In the genomic region with DNA sequence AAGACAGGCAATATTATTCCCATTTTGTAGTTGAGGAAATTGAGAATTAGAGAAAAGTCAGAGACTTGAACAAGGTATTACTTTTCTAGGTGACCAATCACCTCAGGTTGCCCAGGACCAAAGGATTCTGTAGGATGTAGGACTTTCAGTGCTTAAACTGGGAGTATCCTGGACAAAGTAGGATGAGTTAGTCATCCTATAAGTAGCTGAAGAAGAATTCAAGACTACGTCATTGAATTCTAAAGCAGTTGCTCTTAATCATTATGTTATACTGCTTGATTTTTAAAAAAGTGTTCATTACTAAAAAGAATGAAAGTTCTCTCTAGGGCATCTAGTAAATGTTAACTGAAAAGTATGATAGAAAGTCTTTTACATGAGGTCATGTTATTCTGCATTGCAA, we compare ENCODE assay signal across 21 cellular contexts.
"Had no signal": no experiment of that assay in that cellular context is flagged by ENCODE, and none has a peak within 500 bp of the region (broad histone marks: within the 10 kb centered on the region; RNA-seq: fewer than 3 reads in every experiment).

No MANE protein-coding gene starts in this region.

- H3K27ac ChIP-seq: gastrocnemius medialis, pancreas, psoas muscle, right atrium auricular region, upper lobe of right lung had no signal

- H3K27me3 ChIP-seq: gastrocnemius medialis, pancreas, right atrium auricular region, upper lobe of right lung had no signal

- H3K4me1 ChIP-seq: gastrocnemius medialis, pancreas, psoas muscle, right atrium auricular region, upper lobe of right lung had no signal

- DNase-seq: activated CD4-positive, alpha-beta memory T cell treated with anti-CD3 and anti-CD28 coated beads, Interleukin-2, amount 10 ng/mL, durations not matched to agents 7 days and 5 days; activated CD4-positive, alpha-beta T cell treated with anti-CD3 and anti-CD28 coated beads for 48 hours; activated effector memory CD4-positive, alpha-beta T cell treated with Interleukin-2 at 50 U/mL for 16 hours; activated naive CD4-positive, alpha-beta T cell treated with anti-CD3 and anti-CD28 coated beads for 36 hours; activated naive CD8-positive, alpha-beta T cell treated with anti-CD3 and anti-CD28 coated beads, Interleukin-2, amount 10 ng/mL, durations not matched to agents 7 days and 5 days; activated T-cell treated with anti-CD3 and anti-CD28 coated beads, Interleukin-2, amount 50 U/mL, for 72 hours; amygdala; central memory CD4-positive, alpha-beta T cell; effector memory CD4-positive, alpha-beta T cell; gastrocnemius medialis; islet precursor cell; left cardiac atrium; pancreas; psoas muscle; stimulated activated CD4-positive, alpha-beta T cell treated with anti-CD3 and anti-CD28 coated beads, Interleukin-4, amount 100 ng/mL, for 24 hours; stimulated activated naive CD8-positive, alpha-beta T cell treated with anti-CD3 and anti-CD28 coated beads, Interleukin-15, Interleukin-2, amounts not matched to agents 100 U/mL and 50 U/mL, for 24 hours; T-helper 17 cell; upper lobe of right lung had no signal

- H3K9me3 ChIP-seq: gastrocnemius medialis, pancreas, psoas muscle, right atrium auricular region, upper lobe of right lung had no signal

- H3K36me3 Mint-ChIP-seq: activated naive CD8-positive, alpha-beta T cell treated with anti-CD3 and anti-CD28 coated beads, Interleukin-2, amount 10 ng/mL, durations not matched to agents 7 days and 5 days; brain; natural killer cell treated with Interleukin-12 subunit alpha and Interleukin-12 subunit beta and Interleukin-15 and Interleukin-18, amount 100 ng/mL, for 72 hours had no signal

- H3K4me3 Mint-ChIP-seq: activated CD4-positive, alpha-beta memory T cell treated with anti-CD3 and anti-CD28 coated beads, Interleukin-2, amount 10 ng/mL, durations not matched to agents 7 days and 5 days; activated naive CD4-positive, alpha-beta T cell treated with anti-CD3 and anti-CD28 coated beads for 36 hours; activated naive CD8-positive, alpha-beta T cell treated with anti-CD3 and anti-CD28 coated beads, Interleukin-2, amount 10 ng/mL, durations not matched to agents 7 days and 5 days; activated T-cell treated with anti-CD3 and anti-CD28 coated beads, Interleukin-2, amount 50 U/mL, for 72 hours; brain; natural killer cell treated with Interleukin-12 subunit alpha and Interleukin-12 subunit beta and Interleukin-15 and Interleukin-18, amount 100 ng/mL, for 72 hours; T-helper 17 cell had no signal

- H3K27ac Mint-ChIP-seq: activated CD4-positive, alpha-beta memory T cell treated with anti-CD3 and anti-CD28 coated beads, Interleukin-2, amount 10 ng/mL, durations not matched to agents 7 days and 5 days; activated naive CD4-positive, alpha-beta T cell treated with anti-CD3 and anti-CD28 coated beads for 36 hours; activated naive CD8-positive, alpha-beta T cell treated with anti-CD3 and anti-CD28 coated beads, Interleukin-2, amount 10 ng/mL, durations not matched to agents 7 days and 5 days; activated T-cell treated with anti-CD3 and anti-CD28 coated beads, Interleukin-2, amount 50 U/mL, for 72 hours; brain; natural killer cell treated with Interleukin-12 subunit alpha and Interleukin-12 subunit beta and Interleukin-15 and Interleukin-18, amount 100 ng/mL, for 72 hours; T-helper 17 cell had no signal

- H3K36me3 ChIP-seq: gastrocnemius medialis, pancreas, right atrium auricular region, upper lobe of right lung had no signal

- H3K4me3 ChIP-seq: gastrocnemius medialis, pancreas, psoas muscle, right atrium auricular region, upper lobe of right lung had no signal

- ATAC-seq: activated T-cell treated with anti-CD3 and anti-CD28 coated beads, Interleukin-2, amount 50 U/mL, for 72 hours; gastrocnemius medialis; left cardiac atrium; natural killer cell treated with Interleukin-12 subunit alpha and Interleukin-12 subunit beta and Interleukin-15 and Interleukin-18, amount 100 ng/mL, for 72 hours; pancreas; psoas muscle; stimulated activated naive CD8-positive, alpha-beta T cell treated with anti-CD3 and anti-CD28 coated beads, Interleukin-15, Interleukin-2, amounts not matched to agents 100 U/mL and 50 U/mL, for 24 hours; T-helper 17 cell; upper lobe of right lung had no signal

- H3K4me1 Mint-ChIP-seq: activated CD4-positive, alpha-beta memory T cell treated with anti-CD3 and anti-CD28 coated beads, Interleukin-2, amount 10 ng/mL, durations not matched to agents 7 days and 5 days; activated naive CD8-positive, alpha-beta T cell treated with anti-CD3 and anti-CD28 coated beads, Interleukin-2, amount 10 ng/mL, durations not matched to agents 7 days and 5 days; T-helper 17 cell had no signal

- H3K9me3 Mint-ChIP-seq: activated CD4-positive, alpha-beta memory T cell treated with anti-CD3 and anti-CD28 coated beads, Interleukin-2, amount 10 ng/mL, durations not matched to agents 7 days and 5 days; activated naive CD4-positive, alpha-beta T cell treated with anti-CD3 and anti-CD28 coated beads for 36 hours; activated naive CD8-positive, alpha-beta T cell treated with anti-CD3 and anti-CD28 coated beads, Interleukin-2, amount 10 ng/mL, durations not matched to agents 7 days and 5 days; natural killer cell treated with Interleukin-12 subunit alpha and Interleukin-12 subunit beta and Interleukin-15 and Interleukin-18, amount 100 ng/mL, for 72 hours had no signal

- H3K27me3 Mint-ChIP-seq: activated CD4-positive, alpha-beta memory T cell treated with anti-CD3 and anti-CD28 coated beads, Interleukin-2, amount 10 ng/mL, durations not matched to agents 7 days and 5 days; brain; natural killer cell treated with Interleukin-12 subunit alpha and Interleukin-12 subunit beta and Interleukin-15 and Interleukin-18, amount 100 ng/mL, for 72 hours had no signal
